20 cellular contexts compared by ENCODE assay signal in genomic region chr5:51821697-51822096, GRCh38.
"Had no signal": no experiment of that assay in that cellular context is flagged by ENCODE, and none has a peak within 500 bp of the region (broad histone marks: within the 10 kb centered on the region; RNA-seq: fewer than 3 reads in every experiment).

No MANE protein-coding gene starts in this region.

- ATAC-seq: effector memory CD8-positive, alpha-beta T cell; natural killer cell; psoas muscle; right cardiac atrium; stimulated activated memory B cell treated with anti-CD40 and anti-IgM and Interleukin-4, amounts not matched to agents 10 μg/mL and 1 μg/mL and 100 μg/mL, for 72 hours; stimulated activated naive CD8-positive, alpha-beta T cell treated with anti-CD3 and anti-CD28 coated beads, Interleukin-15, Interleukin-2, amounts not matched to agents 100 U/mL and 50 U/mL, for 24 hours had no signal

- H3K27ac ChIP-seq: coronary artery, ovary, psoas muscle, skin epidermis, spleen, testis, tibial artery had no signal

- H3K9me3 ChIP-seq: ovary, psoas muscle, testis, tibial artery had no signal

- H3K36me3 ChIP-seq: ovary, spleen, tibial artery had no signal

- DNase-seq: effector memory CD8-positive, alpha-beta T cell; hypothalamus; immature natural killer cell; islet precursor cell; natural killer cell; occipital lobe; ovary; posterior cingulate gyrus; psoas muscle; right cardiac atrium; spleen; stimulated activated CD4-positive, alpha-beta T cell treated with anti-CD3 and anti-CD28 coated beads, Interleukin-4, amount 100 ng/mL, for 4 hours; stimulated activated naive CD8-positive, alpha-beta T cell treated with anti-CD3 and anti-CD28 coated beads, Interleukin-15, Interleukin-2, amounts not matched to agents 100 U/mL and 50 U/mL, for 24 hours; substantia nigra; testis; tibial artery had no signal

- H3K4me3 ChIP-seq: coronary artery, lung, ovary, psoas muscle, skin epidermis, spleen, testis, tibial artery had no signal

- H3K27me3 ChIP-seq: ovary, spleen, testis, tibial artery had no signal

- H3K4me1 ChIP-seq: psoas muscle, spleen, testis, tibial artery had no signal
